Comparison of ENCODE assay signal across 8 cellular contexts in the genomic region with DNA sequence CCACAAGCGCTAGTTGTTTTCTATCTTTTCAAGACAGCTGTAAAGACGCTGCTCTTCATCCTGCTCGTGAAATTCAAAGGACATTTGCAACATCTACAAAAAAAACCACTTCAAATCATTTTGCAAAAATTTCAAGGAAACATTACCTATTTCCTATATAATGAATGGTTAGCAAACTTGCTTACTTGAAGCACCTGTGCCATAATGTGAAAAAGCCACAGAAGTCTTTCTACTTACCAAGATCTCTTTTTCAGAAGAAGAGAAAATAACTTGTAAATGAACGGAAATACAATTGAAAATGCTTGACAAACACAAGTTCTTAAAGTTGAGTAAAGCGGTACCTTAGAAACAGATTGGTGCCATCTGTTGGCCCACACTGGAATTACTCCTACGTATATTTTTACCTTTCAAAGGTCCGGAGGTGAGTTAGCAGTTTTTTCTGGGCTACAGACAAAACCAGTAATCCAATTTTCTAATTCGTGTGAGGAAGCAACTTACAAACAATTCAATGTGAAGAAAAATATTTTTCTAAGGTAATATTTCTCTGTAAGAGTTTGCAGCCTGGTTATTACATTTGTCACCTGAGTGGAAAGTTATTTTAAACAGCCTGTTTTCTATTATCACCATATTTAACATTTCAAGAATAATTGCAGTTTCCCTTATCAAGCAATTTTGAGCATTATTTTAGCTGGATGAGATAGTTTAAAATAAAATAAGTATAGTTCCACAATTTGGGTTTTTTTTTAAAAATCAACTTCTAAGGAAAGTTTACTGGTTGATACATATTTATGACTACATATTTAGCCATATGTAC. TPM values are rescaled to one million over a fixed set of nuclear protein-coding genes. Genes with fewer than 3 reads are reported as not detected.
DNase-seq lines count a peak whose midpoint lies in the region; ATAC-seq and TF ChIP-seq lines count a peak whose summit lies in the region.

A gene with protein sequence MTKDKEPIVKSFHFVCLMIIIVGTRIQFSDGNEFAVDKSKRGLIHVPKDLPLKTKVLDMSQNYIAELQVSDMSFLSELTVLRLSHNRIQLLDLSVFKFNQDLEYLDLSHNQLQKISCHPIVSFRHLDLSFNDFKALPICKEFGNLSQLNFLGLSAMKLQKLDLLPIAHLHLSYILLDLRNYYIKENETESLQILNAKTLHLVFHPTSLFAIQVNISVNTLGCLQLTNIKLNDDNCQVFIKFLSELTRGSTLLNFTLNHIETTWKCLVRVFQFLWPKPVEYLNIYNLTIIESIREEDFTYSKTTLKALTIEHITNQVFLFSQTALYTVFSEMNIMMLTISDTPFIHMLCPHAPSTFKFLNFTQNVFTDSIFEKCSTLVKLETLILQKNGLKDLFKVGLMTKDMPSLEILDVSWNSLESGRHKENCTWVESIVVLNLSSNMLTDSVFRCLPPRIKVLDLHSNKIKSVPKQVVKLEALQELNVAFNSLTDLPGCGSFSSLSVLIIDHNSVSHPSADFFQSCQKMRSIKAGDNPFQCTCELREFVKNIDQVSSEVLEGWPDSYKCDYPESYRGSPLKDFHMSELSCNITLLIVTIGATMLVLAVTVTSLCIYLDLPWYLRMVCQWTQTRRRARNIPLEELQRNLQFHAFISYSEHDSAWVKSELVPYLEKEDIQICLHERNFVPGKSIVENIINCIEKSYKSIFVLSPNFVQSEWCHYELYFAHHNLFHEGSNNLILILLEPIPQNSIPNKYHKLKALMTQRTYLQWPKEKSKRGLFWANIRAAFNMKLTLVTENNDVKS (minus strand): TSS at position 294 of the 814 bp plus-strand sequence. CDS start 27,344 bp downstream, outside the sequence.

- no peaks in the 10 kb centered on the region for H3K27me3 Mint-ChIP-seq in activated naive CD8-positive, alpha-beta T cell treated with anti-CD3 and anti-CD28 coated beads for 36 hours

- H3K4me1 ChIP-seq in HUES6 (ENCODE audit: control insufficient read depth, insufficient read depth, low read length) = peaks cover 13% of the 10 kb centered on the region
- no peaks in the 10 kb centered on the region for H3K4me1 ChIP-seq in cardiac muscle cell (ENCODE audit: low read depth)

- peak within 1 kb of the TSS; percentile 71 for H3K4me3 Mint-ChIP-seq in activated naive CD8-positive, alpha-beta T cell treated with anti-CD3 and anti-CD28 coated beads for 36 hours

- H3K27me3 ChIP-seq in HUES6 (ENCODE audit: control insufficient read depth, insufficient read depth, low read length) (no peaks in the 10 kb centered on the region), cardiac muscle cell (no peaks in the 10 kb centered on the region)

- peak within 1 kb of the TSS; percentile 79 for H3K27ac ChIP-seq in HUES6 (ENCODE audit: low read depth, low read length)
- H3K27ac ChIP-seq in cardiac muscle cell = no peak within 1 kb of the TSS

- H3K9ac ChIP-seq in HUES6 (ENCODE audit: low read length) = no peak within 1 kb of the TSS

- DNase-seq in AG08395 (ENCODE audit: low spot score) (peak; percentile 27), SK-MEL-5 (ENCODE audit: low read depth, low spot score) (peak; percentile 85), cardiac muscle cell (ENCODE audit: low read depth in 1 of 2, low spot score in 1 of 2) (peak; percentile 66 to 68), sciatic nerve (ENCODE audit: low spot score) (peak; percentile 65)
- DNase-seq in activated naive CD8-positive, alpha-beta T cell treated with anti-CD3 and anti-CD28 coated beads for 36 hours = peak; percentile 50

- no peak within 1 kb of the TSS for H3K4me3 ChIP-seq in HUES6 (ENCODE audit: low read depth, low read length)
- H3K4me3 ChIP-seq in cardiac muscle cell = no peak within 1 kb of the TSS

- no peaks in the 10 kb centered on the region for H3K36me3 Mint-ChIP-seq in activated naive CD8-positive, alpha-beta T cell treated with anti-CD3 and anti-CD28 coated beads for 36 hours

- intact Hi-C loops in sciatic nerve (cut with DNase I) = no loop called here

- H3K36me3 ChIP-seq in HUES6 (ENCODE audit: control insufficient read depth, insufficient read depth, low read length) (no peaks in the 10 kb centered on the region), cardiac muscle cell (no peaks in the 10 kb centered on the region)

- peaks cover 32% of the 10 kb centered on the region for H3K4me1 Mint-ChIP-seq in activated naive CD8-positive, alpha-beta T cell treated with anti-CD3 and anti-CD28 coated beads for 36 hours

- ATAC-seq in GM18520 (IDR thresholded peaks at IDR 0.05; ENCODE audit: unreplicated experiment) (peak; percentile 39), sciatic nerve (peak; percentile 44), HG02884 (IDR thresholded peaks at IDR 0.05; ENCODE audit: unreplicated experiment) (no peak)

- H3K9me3 Mint-ChIP-seq in activated naive CD8-positive, alpha-beta T cell treated with anti-CD3 and anti-CD28 coated beads for 36 hours = peaks cover 2% of the 10 kb centered on the region

- peak within 1 kb of the TSS; percentile 92 for H3K27ac Mint-ChIP-seq in activated naive CD8-positive, alpha-beta T cell treated with anti-CD3 and anti-CD28 coated beads for 36 hours

- in situ Hi-C loops in SK-MEL-5 (cut with HindIII; ENCODE audit: low pct_unique_long_range_greater_than_20kb, low sequenced_read_pairs) = no loop called here

- peak; percentile 75 for TF ChIP-seq CTCF in cardiac muscle cell (IDR thresholded peaks at IDR 0.05; ENCODE audit: low read depth, low read length)

- no peaks in the 10 kb centered on the region for H3K9me3 ChIP-seq in HUES6 (ENCODE audit: control insufficient read depth, insufficient read depth, low read depth, low read length)
- H3K9me3 ChIP-seq in cardiac muscle cell (ENCODE audit: low read depth) = no peaks in the 10 kb centered on the region

RNA-seq across cellular contexts. Expression of the gene that starts here (rescaled TPM):
- total RNA-seq in SK-MEL-5 (2014; rRNA removed; shearing (Covaris generic)) = 6.8 and 7.8 TPM in 2 replicates
- 4.4 and 6.5 TPM in 2 replicates for polyA plus RNA-seq in SK-MEL-5 (2015; cell fraction: cytosol; rRNA removed)
- polyA plus RNA-seq in SK-MEL-5 (2015; cell fraction: nucleus; rRNA removed) = 15.6 and 19.6 TPM in 2 replicates
- total RNA-seq in activated naive CD8-positive, alpha-beta T cell treated with anti-CD3 and anti-CD28 coated beads for 36 hours = 1 to 10 TPM; 2.9 to 4.4 TPM
- total RNA-seq in cardiac muscle cell (0.11 and 0.12 TPM in 2 replicates), sciatic nerve (8.2 TPM)
- polyA plus RNA-seq in cardiac muscle cell = 0.29 TPM in 1 of 2 replicates, not detected in the other

Comparison
In these comparisons a context has a peak if more than half of its experiments do, and no peak if none do; other contexts are left out.
1. Peak in DNase-seq in cardiac muscle cell; RNA of the gene not detected or under 1 TPM.
2. DNase-seq: peak in every context shown above with its lines; median percentile 85 in SK-MEL-5; 67 in cardiac muscle cell; 65 in sciatic nerve; 50 in activated naive CD8-positive, alpha-beta T cell treated with anti-CD3 and anti-CD28 coated beads for 36 hours; 27 in AG08395.